8 cellular contexts compared by ENCODE assay signal in genomic region chr10:111921821-111922220, GRCh38.
"Had no signal": no experiment of that assay in that cellular context is flagged by ENCODE, and none has a peak within 500 bp of the region (broad histone marks: within the 10 kb centered on the region; RNA-seq: fewer than 3 reads in every experiment).

No MANE protein-coding gene starts in this region.

- H3K9me3 ChIP-seq: HAP-1 had no signal

- H3K4me3 ChIP-seq: GM23248, GM23338, HAP-1 had no signal

- H3K27ac ChIP-seq: GM23248 had no signal

- H3K27ac Mint-ChIP-seq: GM23338, H9, HFFc6 had no signal

- H3K36me3 ChIP-seq: HAP-1 had no signal

- H3K4me3 Mint-ChIP-seq: GM23338, H9, HFFc6 had no signal

- DNase-seq: GM23248, GOT3, H7, H9, HCEC 1CT, HFFc6 had no signal

- H3K9me3 Mint-ChIP-seq: GM23338, H9 had no signal
